Comparison of ENCODE assay signal across 8 cellular contexts in genomic region chr5:10564838-10565784, GRCh38. TPM values are rescaled to one million over a fixed set of nuclear protein-coding genes. Genes with fewer than 3 reads are reported as not detected.
DNase-seq lines count a peak whose midpoint lies in the region; ATAC-seq, FAIRE-seq and TF ChIP-seq lines count a peak whose summit lies in the region.

No MANE protein-coding gene starts in this region.

- TSS peak; percentile 47 for BruUV-seq in PC-9 (replicated peaks; lab: Mats Ljungman, UMichigan)

- peaks cover 33% of the 10 kb centered on the region for H3K79me2 ChIP-seq in PC-9 (ENCODE audit: low read depth)

- peak overlapping the region; percentile 98 for H3K4me2 ChIP-seq in PC-9

- H3K4me3 ChIP-seq in PC-9 (peak overlapping the region; percentile 90; the same call in 1 of the 2 replicates), ectodermal cell (ENCODE audit: insufficient read depth, low read depth, low read length) (peak overlapping the region; percentile 54), muscle layer of colon (ENCODE audit: low read depth in 1 of 2, low read length in 2 of 2) (peak overlapping the region; percentile 11 to 49)

- H3K27me3 ChIP-seq in PC-9 (ENCODE audit: insufficient read depth, low read depth) (no peaks in the 10 kb centered on the region), ectodermal cell (ENCODE audit: control insufficient read depth, insufficient read depth, low read length, poor library complexity, severe bottlenecking) (peaks cover 91% of the 10 kb centered on the region), muscle layer of colon (ENCODE audit: control insufficient read depth in 1 of 2, insufficient read depth in 2 of 2, low read length in 2 of 2) (peaks cover 14 to 50% of the 10 kb centered on the region in 2 donors)

- no peak for TF ChIP-seq CTCF in PC-9 (conservative IDR thresholded peaks at IDR 0.05)

- no peak for FAIRE-seq in GM19239 (lab: Jason Lieb, UNC)

- H3K9me3 ChIP-seq in PC-9 (ENCODE audit: insufficient read depth, low read depth) (no peaks in the 10 kb centered on the region), ectodermal cell (ENCODE audit: control insufficient read depth, low read length) (no peaks in the 10 kb centered on the region), muscle layer of colon (ENCODE audit: low read length) (no peaks in the 10 kb centered on the region)

- intact Hi-C loops in PC-9 (cut with micrococcal nuclease; ENCODE audit: unreplicated experiment) = loop anchor here (1.0 to 2.0 kb wide), 3 partner anchors 14 to 63 kb away; no protein-coding TSS in a partner anchor

- POLR2A ChIA-PET in PC-9 (lab: Charles Lee; ENCODE audit: unreplicated experiment) = interaction anchor here (0.7 to 1.2 kb wide), 3 partner anchors 14 to 1668 kb away, joined by 3 to 4 read pairs (median 4); no protein-coding TSS in a partner anchor

- no peaks in the 10 kb centered on the region for H4K20me1 ChIP-seq in PC-9 (ENCODE audit: insufficient read depth)

- H3K9ac ChIP-seq in muscle layer of colon (ENCODE audit: low read length) = no peak overlapping the region

- no peaks in the 10 kb centered on the region for H3K9me2 ChIP-seq in PC-9 (ENCODE audit: insufficient read depth)

- ATAC-seq in GM19023 (IDR thresholded peaks at IDR 0.05; ENCODE audit: unreplicated experiment) = peak; percentile 0

- CTCF ChIA-PET in PC-9 (lab: Charles Lee) = no interaction called here

- peaks cover 16% of the 10 kb centered on the region; the same call in 1 of the 2 replicates for H3F3A ChIP-seq in PC-9 (ENCODE audit: insufficient read depth, low read depth)

- H2AFZ ChIP-seq in PC-9 = no peak overlapping the region

- DNase-seq in PC-9 = peak in 1 of 2 experiments; percentile 36
- no peak for DNase-seq in midbrain (lab: John Stamatoyannopoulos, UW)
- no peak for DNase-seq in NCI-H2081 treated with DMSO at 0.1 percent for 48 hours (lab: John Stamatoyannopoulos, UW)
- DNase-seq in NCI-H510A (lab: John Stamatoyannopoulos, UW) = no peak
- DNase-seq in GM19239 (ENCODE audit: insufficient read length, low spot score) = no peak

- H3K36me3 ChIP-seq in PC-9 (ENCODE audit: low read depth) = no peaks in the 10 kb centered on the region
- H3K36me3 ChIP-seq in ectodermal cell (ENCODE audit: control insufficient read depth, insufficient read depth, low read length) = no peaks in the 10 kb centered on the region
- H3K36me3 ChIP-seq in muscle layer of colon (ENCODE audit: insufficient read depth, low read length) = no peaks in the 10 kb centered on the region

- WGBS in ectodermal cell, 2 experiments = 2% methylated on average over 60 to 61 of the region's 61 CpGs

- H3K4me1 ChIP-seq in PC-9 (replicated peaks; ENCODE audit: insufficient read depth) (peaks cover 46% of the 10 kb centered on the region), ectodermal cell (ENCODE audit: control insufficient read depth, insufficient read depth, low read length) (peaks cover 16% of the 10 kb centered on the region), muscle layer of colon (ENCODE audit: insufficient read depth, low read length) (no peaks in the 10 kb centered on the region)

- H3K27ac ChIP-seq in PC-9 = no peak overlapping the region
- no peak overlapping the region for H3K27ac ChIP-seq in ectodermal cell (ENCODE audit: insufficient read depth, low read depth, low read length, poor library complexity, severe bottlenecking)
- no peak overlapping the region for H3K27ac ChIP-seq in muscle layer of colon (ENCODE audit: low read depth, low read length)

RNA-seq across cellular contexts. Expression of gene ANKRD33B, which starts 1.2 kb away (rescaled TPM):
- total RNA-seq in PC-9 (2021) = 32.1 and 37.4 TPM in 2 replicates
- 3.4 TPM for polyA plus RNA-seq in ectodermal cell (2013, experiment 1 of 4)
- 4.1 TPM for polyA plus RNA-seq in ectodermal cell (2013, experiment 2 of 4)
- 2.7 TPM for polyA plus RNA-seq in ectodermal cell (2013, experiment 3 of 4)
- polyA plus RNA-seq in ectodermal cell (2013, experiment 4 of 4) = 2.8 TPM

Comparison
In these comparisons a context has a peak if more than half of its experiments do, and no peak if none do; other contexts are left out.
1. H3K4me3 ChIP-seq: peak in every context shown above with its lines; median percentile 90 in PC-9; 54 in ectodermal cell; 30 in muscle layer of colon.